Comparison of ENCODE assay signal across 8 cellular contexts in genomic region chr9:35553670-35554543, GRCh38. TPM values are rescaled to one million over a fixed set of nuclear protein-coding genes. Genes with fewer than 3 reads are reported as not detected.
DNase-seq lines count a peak whose midpoint lies in the region; ATAC-seq, FAIRE-seq and TF ChIP-seq lines count a peak whose summit lies in the region.

No MANE protein-coding gene starts in this region.

- H3K27ac ChIP-seq in cingulate gyrus (ENCODE audit: low read depth, low read length) (peak overlapping the region; percentile 78), HepG2 (ENCODE audit: extremely low read length, insufficient read depth, low read length) (no peak overlapping the region)

- peaks cover 11% of the 10 kb centered on the region for H3K4me1 ChIP-seq in HepG2 (ENCODE audit: insufficient read depth, low read length)

- 25% methylated on average over 12 of the region's 12 CpGs for WGBS in HepG2 (ENCODE audit: low lambda C conversion rate)

- peak; percentile 93 for TF ChIP-seq RAD21 in HepG2 (CRISPR knock-in tag; IDR thresholded peaks at IDR 0.05)

- peaks cover 3 to 16% of the 10 kb centered on the region in 2 experiments; a peak in 4 of 5 replicates for H3K36me3 ChIP-seq in HepG2 (replicated peaks in 1 of 2; ENCODE audit: control insufficient read depth in 1 of 2, insufficient read depth in 2 of 2, low read length in 2 of 2)

- CTCF ChIA-PET in HepG2 (lab: Yijun Ruan, JAX; ENCODE audit: low intra/inter-chr PET ratio, low total read pairs) = interaction anchor here (0.8 to 3.0 kb wide), 6 partner anchors 42 to 76 kb away, joined by 3 to 41 read pairs (median 6); partner anchors contain the start of gene RUSC2

- no peaks in the 10 kb centered on the region for H3K27me3 ChIP-seq in HepG2 (ENCODE audit: control insufficient read depth in 1 of 2, insufficient read depth in 2 of 2, low read length in 2 of 2)

- H3K9me3 ChIP-seq in HepG2 (ENCODE audit: low read length) = no peaks in the 10 kb centered on the region

- DNase-seq in ELR (ENCODE audit: low read depth) (peak; percentile 87), LNCaP clone FGC (ENCODE audit: low read depth) (no peak), SKM-1 (lab: John Stamatoyannopoulos, UW; ENCODE audit: unreplicated experiment) (peak; percentile 31), HepG2 (ENCODE audit: low spot score) (peak; percentile 63)
- peak; percentile 40 for DNase-seq in stimulated activated CD4-positive, alpha-beta T cell treated with anti-CD3 and anti-CD28 coated beads, Interleukin-4, amount 100 ng/mL, for 24 hours

- no TSS peak for BruUV-seq in HepG2 (replicated peaks; lab: Mats Ljungman, UMichigan)

- in situ Hi-C loops in HepG2 (cut with HindIII; ENCODE audit: extremely low pct_ligation_motif_present, low pct_unique_long_range_greater_than_20kb) = loop anchor here (5.0 kb wide), 1 partner anchor 67 kb away; no protein-coding TSS in a partner anchor

- FAIRE-seq in HepG2 (lab: Jason Lieb, UNC) = peak; percentile 92

- POLR2A ChIA-PET in HepG2 (lab: Yijun Ruan, JAX) = interaction anchor here (0.6 to 1.0 kb wide), 4 partner anchors 33 to 64 kb away, joined by 3 read pairs; partner anchors contain the start of gene RUSC2

- no peak overlapping the region for H3K9ac ChIP-seq in HepG2 (ENCODE audit: insufficient read depth, low read depth, low read length)

- ATAC-seq in HepG2 (peak; percentile 93), GM18517 (IDR thresholded peaks at IDR 0.05; ENCODE audit: unreplicated experiment) (no peak), GM18870 (IDR thresholded peaks at IDR 0.05; ENCODE audit: unreplicated experiment) (no peak)

- H3K4me2 ChIP-seq in HepG2 (ENCODE audit: low read depth, low read length) = no peak overlapping the region

- H4K20me1 ChIP-seq in HepG2 (ENCODE audit: insufficient read depth, low read length) = no peaks in the 10 kb centered on the region

- H3K4me3 ChIP-seq in LNCaP clone FGC (ENCODE audit: low read depth, low read length) (no peak overlapping the region), HepG2 (replicated peaks in 1 of 3; ENCODE audit: insufficient read depth in 1 of 3, low read depth in 2 of 3, low read length in 3 of 3) (no peak overlapping the region)

- intact Hi-C loops in HepG2 (cut with micrococcal nuclease; ENCODE audit: unreplicated experiment) = loop anchor here (1.0 to 10.0 kb wide), 4 partner anchors 43 to 359 kb away; no protein-coding TSS in a partner anchor

- TF ChIP-seq EP300 in HepG2 (IDR thresholded peaks at IDR 0.05; ENCODE audit: low read depth in 2 of 2, low read length in 2 of 2) = no peak
- TF ChIP-seq EP300 in HepG2 (CRISPR knock-in tag; IDR thresholded peaks at IDR 0.05; ENCODE audit: borderline replicate concordance) = no peak

- TF ChIP-seq CTCF in LNCaP clone FGC (IDR thresholded peaks at IDR 0.05; ENCODE audit: control insufficient read depth, extremely low read depth, insufficient read depth) (peak; percentile 74), HepG2 (CRISPR knock-in tag; IDR thresholded peaks at IDR 0.05) (peak; percentile 95)

- no peaks in the 10 kb centered on the region for H3K79me2 ChIP-seq in HepG2 (ENCODE audit: insufficient read depth, low read length)

- no peak overlapping the region for H2AFZ ChIP-seq in HepG2 (ENCODE audit: low read length)

- TF ChIP-seq POLR2A in HepG2 (IDR thresholded peaks at IDR 0.05; ENCODE audit: insufficient read depth in 1 of 2, low read depth in 2 of 2, low read length in 2 of 2) = no peak

TF ChIP-seq in HepG2, 621 proteins besides CTCF, POLR2A, EP300 and RAD21 (continues in another document):
- TF ChIP-seq ERF (CRISPR knock-in tag; IDR thresholded peaks at IDR 0.05) (peak; percentile 59), TFDP1 (CRISPR knock-in tag; IDR thresholded peaks at IDR 0.05; ENCODE audit: borderline replicate concordance) (peak; percentile 31; the same call in 1 of the 2 replicates), PRDM10 (CRISPR knock-in tag; IDR thresholded peaks at IDR 0.05; ENCODE audit: low read depth) (peak; percentile 91), ZNF841 (CRISPR knock-in tag; IDR thresholded peaks at IDR 0.05; ENCODE audit: borderline replicate concordance) (no peak), TFDP2 (CRISPR knock-in tag; IDR thresholded peaks at IDR 0.05) (0 out of 2 replicates have a peak, but pooled peaks have one; percentile 30), SMC3 (IDR thresholded peaks at IDR 0.05; ENCODE audit: low read length) (peak; percentile 98), ZNF232 (CRISPR knock-in tag; IDR thresholded peaks at IDR 0.05; ENCODE audit: borderline replicate concordance) (peak; percentile 64; the same call in 1 of the 2 replicates), ZNF580 (CRISPR knock-in tag; IDR thresholded peaks at IDR 0.05; ENCODE audit: borderline replicate concordance, low read depth) (peak; percentile 52; the same call in 1 of the 2 replicates), MED1 (CRISPR knock-in tag; IDR thresholded peaks at IDR 0.05) (0 out of 2 replicates have a peak, but pooled peaks have one; percentile 11), NONO (IDR thresholded peaks at IDR 0.05) (no peak), NONO (CRISPR knock-in tag; conservative IDR thresholded peaks at IDR 0.05) (no peak)

RNA-seq across cellular contexts. Expression of gene TESK1, which starts 51.2 kb away (rescaled TPM):
- 3.1 and 7.3 TPM in 2 replicates for total RNA-seq in HepG2 (2016; rRNA removed; fragmentation: Illumina TruSeq; extraction: Trizol)
- 8.5 and 8.9 TPM in 2 replicates for total RNA-seq in HepG2 (2016; cell fraction: cytosol; rRNA removed; fragmentation: Illumina TruSeq; extraction: Trizol; ENCODE audit: low read depth)
- 3.0 and 7.7 TPM in 2 replicates for total RNA-seq in HepG2 (2016; cell fraction: insoluble cytoplasmic fraction; rRNA removed; fragmentation: Illumina TruSeq; extraction: Trizol)
- total RNA-seq in HepG2 (2016; cell fraction: membrane; rRNA removed; fragmentation: Illumina TruSeq; extraction: Trizol) = 12.5 and 13.0 TPM in 2 replicates
- 8.3 and 9.6 TPM in 2 replicates for total RNA-seq in HepG2 (2016; cell fraction: nucleus; rRNA removed; fragmentation: Illumina TruSeq; extraction: Trizol)
- polyA plus RNA-seq in HepG2 (2011; rRNA removed) = 13.6 and 17.7 TPM in 2 replicates
- 7.5 and 8.6 TPM in 2 replicates for polyA plus RNA-seq in HepG2 (2011; cell fraction: cytosol; rRNA removed)
- polyA plus RNA-seq in HepG2 (2011; cell fraction: nucleus; rRNA removed) = 84.3 and 90.2 TPM in 2 replicates
- 16.5 and 24.7 TPM in 2 replicates for polyA plus RNA-seq in HepG2 (2012)
- polyA plus RNA-seq in HepG2 (2016; cell fraction: cytosol; fragmentation: Illumina TruSeq; extraction: Trizol; ENCODE audit: low read depth) = 12.4 and 13.5 TPM in 2 replicates
- 7.5 and 8.7 TPM in 2 replicates for polyA plus RNA-seq in HepG2 (2016; cell fraction: insoluble cytoplasmic fraction; fragmentation: Illumina TruSeq; extraction: Trizol; ENCODE audit: low read depth)
- polyA plus RNA-seq in HepG2 (2016; cell fraction: membrane; fragmentation: Illumina TruSeq; extraction: Trizol; ENCODE audit: low read depth) = 19.0 and 21.4 TPM in 2 replicates
- 34.7 and 41.3 TPM in 2 replicates for polyA plus RNA-seq in HepG2 (2016; cell fraction: nucleus; fragmentation: Illumina TruSeq; extraction: Trizol; ENCODE audit: insufficient read depth, low read depth)
- polyA minus RNA-seq in HepG2 (2011; rRNA and poly(A)+ RNA removed; ENCODE audit: low replicate concordance) = 11.7 and 13.6 TPM in 2 replicates
- polyA minus RNA-seq in HepG2 (2011; cell fraction: cytosol; rRNA and poly(A)+ RNA removed) = 4.0 and 5.1 TPM in 2 replicates
- polyA minus RNA-seq in HepG2 (2011; cell fraction: nucleus; rRNA and poly(A)+ RNA removed) = 20.6 and 20.9 TPM in 2 replicates
